12 cellular contexts compared by ENCODE assay signal in genomic region chr9:78325343-78325742, GRCh38. TPM values are rescaled to one million over a fixed set of nuclear protein-coding genes. Genes with fewer than 3 reads are reported as not detected.
DNase-seq lines count a peak whose midpoint lies in the region; ATAC-seq, FAIRE-seq and TF ChIP-seq lines count a peak whose summit lies in the region.
"Had no signal": no experiment of that assay in that cellular context is flagged by ENCODE, and none has a peak within 500 bp of the region (broad histone marks: within the 10 kb centered on the region; RNA-seq: fewer than 3 reads in every experiment).

No MANE protein-coding gene starts in this region.

- no peak overlapping the region for H3K9ac ChIP-seq in MM.1S (ENCODE audit: low read length)

- H3K27ac ChIP-seq in adrenal gland (peak overlapping the region in 2 of 5 donors; percentile 38 to 52), right cardiac atrium (ENCODE audit: low read length) (no peak overlapping the region), small intestine (ENCODE audit: low read depth in 1 of 2, low read length in 1 of 2) (no peak overlapping the region), MM.1S (ENCODE audit: low read length) (no peak overlapping the region)
- H3K27ac ChIP-seq: SJSA1 had no signal

- peaks cover 7 to 12% of the 10 kb centered on the region in 2 donors for H3K4me1 ChIP-seq in adrenal gland (replicated peaks in 1 of 2)
- H3K4me1 ChIP-seq in right cardiac atrium (ENCODE audit: control insufficient read depth, insufficient read depth, low read length): no peaks in the 10 kb centered on the region
- no peaks in the 10 kb centered on the region for H3K4me1 ChIP-seq in small intestine (ENCODE audit: control insufficient read depth in 2 of 2, insufficient read depth in 1 of 2, low read depth in 1 of 2, low read length in 1 of 2)
- no peaks in the 10 kb centered on the region for H3K4me1 ChIP-seq in MM.1S (ENCODE audit: low read length)
- H3K4me1 ChIP-seq: SJSA1 had no signal

- no peaks in the 10 kb centered on the region for H3K79me2 ChIP-seq in MM.1S (ENCODE audit: low read length)

- TF ChIP-seq CTCF in adrenal gland (IDR thresholded peaks at IDR 0.05) (no peak), MM.1S (IDR thresholded peaks at IDR 0.05; ENCODE audit: low read length) (no peak)

- no peak for DNase-seq in T-helper 1 cell
- peak; percentile 50 to 93 (median 90) for DNase-seq in adrenal gland
- DNase-seq in right cardiac atrium: peak in 2 of 3 donors; percentile 32 to 68
- peak; percentile 68 for DNase-seq in small intestine
- no peak for DNase-seq in NCI-H446 (lab: John Stamatoyannopoulos, UW)
- DNase-seq in MM.1S: no peak
- DNase-seq: ACHN; stimulated activated naive CD4-positive, alpha-beta T cell had no signal

- WGBS in adrenal gland, 4 donors: 14 to 24% (median 19%) methylated on average over 6 of the region's 6 CpGs
- 16% methylated on average over 6 of the region's 6 CpGs for WGBS in right cardiac atrium
- 20 to 39% (median 28%) methylated on average over 6 of the region's 6 CpGs for WGBS in small intestine, 3 donors

- H3K27me3 Mint-ChIP-seq in T-helper 1 cell treated with Interleukin-12 subunit alpha and Interleukin-12 subunit beta and Interleukin-4 antibody, amounts not matched to agents 30 μg/mL and 1 μg/mL, for 36 hours (ENCODE audit: low read depth): no peaks in the 10 kb centered on the region

- TF ChIP-seq POLR2A in adrenal gland (IDR thresholded peaks at IDR 0.05): no peak

- H3K4me1 Mint-ChIP-seq in T-helper 1 cell treated with Interleukin-12 subunit alpha and Interleukin-12 subunit beta and Interleukin-4 antibody, amounts not matched to agents 30 μg/mL and 1 μg/mL, for 36 hours (ENCODE audit: low read depth): peaks cover 11% of the 10 kb centered on the region

- no peaks in the 10 kb centered on the region for H3K9me2 ChIP-seq in MM.1S (replicated peaks; ENCODE audit: insufficient read depth, low read length)

- FAIRE-seq in small intestine (lab: Jason Lieb, UNC): no peak
- FAIRE-seq: GM18507 had no signal

- no peak overlapping the region for H2AFZ ChIP-seq in MM.1S (ENCODE audit: low read length)

- no peaks in the 10 kb centered on the region for H3K9me3 Mint-ChIP-seq in T-helper 1 cell treated with Interleukin-12 subunit alpha and Interleukin-12 subunit beta and Interleukin-4 antibody, amounts not matched to agents 30 μg/mL and 1 μg/mL, for 36 hours

- intact Hi-C loops in adrenal gland (cut with DNase I) (no loop called here), right cardiac atrium (cut with DNase I) (no loop called here)

- H3K9me3 ChIP-seq in adrenal gland (replicated peaks in 1 of 3) (no peaks in the 10 kb centered on the region), right cardiac atrium (ENCODE audit: control insufficient read depth, low read length) (no peaks in the 10 kb centered on the region), small intestine (ENCODE audit: control insufficient read depth, low read depth) (no peaks in the 10 kb centered on the region), MM.1S (replicated peaks; ENCODE audit: insufficient read depth, low read length) (no peaks in the 10 kb centered on the region)
- H3K9me3 ChIP-seq: SJSA1 had no signal

- no peaks in the 10 kb centered on the region for H3K36me3 ChIP-seq in adrenal gland (replicated peaks in 1 of 2)
- no peaks in the 10 kb centered on the region for H3K36me3 ChIP-seq in small intestine (ENCODE audit: control insufficient read depth in 2 of 2, insufficient read depth in 2 of 2, low read length in 2 of 2)
- peaks cover 10% of the 10 kb centered on the region; the same call in 1 of the 2 replicates for H3K36me3 ChIP-seq in MM.1S (replicated peaks; ENCODE audit: insufficient read depth, low read length)

- H3K27me3 ChIP-seq in adrenal gland (no peaks in the 10 kb centered on the region), right cardiac atrium (ENCODE audit: control insufficient read depth, insufficient read depth) (no peaks in the 10 kb centered on the region), small intestine (ENCODE audit: control insufficient read depth in 2 of 2, insufficient read depth in 2 of 2, low read length in 2 of 2) (no peaks in the 10 kb centered on the region), MM.1S (replicated peaks; ENCODE audit: insufficient read depth, low read length) (no peaks in the 10 kb centered on the region)
- H3K27me3 ChIP-seq: SJSA1 had no signal

- H3K4me3 ChIP-seq in adrenal gland (no peak overlapping the region), right cardiac atrium (ENCODE audit: low read length) (no peak overlapping the region), small intestine (ENCODE audit: low read depth in 1 of 2, low read length in 2 of 2) (no peak overlapping the region), MM.1S (ENCODE audit: low read length) (no peak overlapping the region)
- H3K4me3 ChIP-seq: SJSA1 had no signal

- H3K27ac Mint-ChIP-seq in T-helper 1 cell treated with Interleukin-12 subunit alpha and Interleukin-12 subunit beta and Interleukin-4 antibody, amounts not matched to agents 30 μg/mL and 1 μg/mL, for 36 hours: peak overlapping the region; percentile 69

- peak; percentile 74 to 79 for ATAC-seq in right cardiac atrium
- no peak for ATAC-seq in GM21528 (IDR thresholded peaks at IDR 0.05; ENCODE audit: low FRiP score, unreplicated experiment)

- H3F3A ChIP-seq in MM.1S (ENCODE audit: insufficient read depth, low read length): no peaks in the 10 kb centered on the region

- H3K36me3 Mint-ChIP-seq in T-helper 1 cell treated with Interleukin-12 subunit alpha and Interleukin-12 subunit beta and Interleukin-4 antibody, amounts not matched to agents 30 μg/mL and 1 μg/mL, for 36 hours (ENCODE audit: low read depth): peaks cover 52% of the 10 kb centered on the region

- H3K4me2 ChIP-seq in MM.1S (ENCODE audit: low read depth, low read length): no peak overlapping the region

- no peaks in the 10 kb centered on the region for H4K20me1 ChIP-seq in MM.1S (ENCODE audit: insufficient read depth, low read length)

- H3K4me3 Mint-ChIP-seq in T-helper 1 cell treated with Interleukin-12 subunit alpha and Interleukin-12 subunit beta and Interleukin-4 antibody, amounts not matched to agents 30 μg/mL and 1 μg/mL, for 36 hours: no peak overlapping the region

RNA-seq across cellular contexts. Expression of gene PSAT1, which starts 28.4 kb away (rescaled TPM):
- total RNA-seq in adrenal gland (100 to 1,000 TPM in 5 of 8 donors, 10 to 100 TPM in 3; 20.5 to 168 (median 102) TPM), right cardiac atrium (1 to 10 TPM; 1.0 to 2.3 (median 1.4) TPM)
- polyA plus RNA-seq in adrenal gland (10 to 100 TPM; 31.7 to 47.2 (median 45.9) TPM), right cardiac atrium (1.9 TPM), small intestine (100 to 1,000 TPM in 1 of 3 donors, 1 to 10 TPM in 2; 1.8 to 101 (median 3.0) TPM)

Comparison
In these comparisons a context has a peak if more than half of its experiments do, and no peak if none do; other contexts are left out.
1. DNase-seq: peak in adrenal gland (7 of 7), right cardiac atrium (2 of 3) and small intestine (single experiment); none in T-helper 1 cell (0 of 5), NCI-H446 (0 of 2) and MM.1S (single experiment).